In the genomic region with DNA sequence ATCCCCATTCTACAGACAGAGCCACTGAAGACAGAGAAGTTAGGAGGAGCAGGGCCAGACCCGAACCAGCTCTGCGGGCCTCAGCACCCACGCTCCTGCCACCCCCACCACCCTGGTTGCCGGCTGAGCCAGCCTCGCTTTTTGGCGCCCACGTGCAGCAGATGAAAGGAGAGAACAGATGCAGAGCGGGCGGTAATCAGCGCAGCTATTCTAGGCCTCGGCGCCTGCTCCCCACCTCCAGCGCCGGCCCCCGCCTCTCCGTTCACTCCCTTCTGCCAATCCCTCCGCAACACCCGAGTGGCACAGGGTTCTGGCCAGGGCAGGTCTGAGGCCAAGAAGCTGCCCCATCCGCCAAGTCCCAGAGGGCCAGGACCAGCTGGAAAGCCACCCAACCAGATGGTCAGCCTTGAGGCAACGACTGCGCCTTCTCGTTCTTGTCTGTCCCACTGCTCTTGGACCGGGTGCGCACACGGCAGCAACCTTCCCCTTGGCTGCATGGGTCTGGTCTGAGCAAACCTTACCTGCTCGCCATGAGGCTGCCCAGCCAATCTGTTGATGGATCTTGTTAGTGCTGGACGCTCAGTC, we compare ENCODE assay signal across 21 cellular contexts.
"Had no signal": no experiment of that assay in that cellular context is flagged by ENCODE, and none has a peak within 500 bp of the region (broad histone marks: within the 10 kb centered on the region; RNA-seq: fewer than 3 reads in every experiment).

No MANE protein-coding gene starts in this region.

- H3K27ac ChIP-seq: pancreas, thyroid gland had no signal

- H3K4me1 ChIP-seq: pancreas, thyroid gland had no signal

- ATAC-seq: activated CD8-positive, alpha-beta T cell treated with anti-CD3 and anti-CD28 coated beads for 36 hours; activated T-helper 17 cell treated with anti-CD3 and anti-CD28 coated beads, Interleukin-2, amount 50 U/mL, for 72 hours; effector memory CD8-positive, alpha-beta T cell; naive thymus-derived CD4-positive, alpha-beta T cell; pancreas had no signal

- H3K4me1 Mint-ChIP-seq: activated B cell treated with CpG ODN at 0.5 μM for 24 hours had no signal

- DNase-seq: activated B cell treated with CpG ODN at 0.5 μM for 24 hours; activated CD4-positive, alpha-beta T cell treated with anti-CD3 and anti-CD28 coated beads for 4 hours; activated CD8-positive, alpha-beta T cell treated with anti-CD3 and anti-CD28 coated beads for 36 hours; activated naive CD4-positive, alpha-beta T cell; activated T-cell treated with anti-CD3 and anti-CD28 coated beads, Interleukin-2, amount 50 U/mL, for 1 hour; aorta; dermis blood vessel endothelial cell; effector memory CD8-positive, alpha-beta T cell; foreskin fibroblast; kidney; naive thymus-derived CD4-positive, alpha-beta T cell; pancreas; stimulated activated CD4-positive, alpha-beta T cell treated with anti-CD3 and anti-CD28 coated beads, Interleukin-12 subunit alpha, Interleukin-12 subunit beta, amount 100 ng/mL, for 4 hours; stimulated activated CD4-positive, alpha-beta T cell treated with anti-CD3 and anti-CD28 coated beads, Interleukin-1b, Interleukin-23, amount 100 ng/mL, for 48 hours; stimulated activated CD8-positive, alpha-beta memory T cell treated with anti-CD3 and anti-CD28 coated beads, Interleukin-4, amount 100 ng/mL, for 48 hours; stimulated activated naive CD4-positive, alpha-beta T cell; T-helper 1 cell; T-helper 9 cell; thyroid gland had no signal

- H3K9me3 ChIP-seq: pancreas, thyroid gland had no signal

- H3K27me3 Mint-ChIP-seq: activated B cell treated with CpG ODN at 0.5 μM for 24 hours; activated CD8-positive, alpha-beta T cell treated with anti-CD3 and anti-CD28 coated beads for 36 hours; activated T-helper 17 cell treated with anti-CD3 and anti-CD28 coated beads, Interleukin-2, amount 50 U/mL, for 72 hours; effector memory CD8-positive, alpha-beta T cell; memory B cell; naive thymus-derived CD4-positive, alpha-beta T cell had no signal

- H3K4me3 Mint-ChIP-seq: activated B cell treated with CpG ODN at 0.5 μM for 24 hours; activated CD8-positive, alpha-beta T cell treated with anti-CD3 and anti-CD28 coated beads for 36 hours; activated T-helper 17 cell treated with anti-CD3 and anti-CD28 coated beads, Interleukin-2, amount 50 U/mL, for 72 hours; memory B cell; naive thymus-derived CD4-positive, alpha-beta T cell had no signal

- H3K27me3 ChIP-seq: pancreas, thyroid gland had no signal

- H3K9me3 Mint-ChIP-seq: activated B cell treated with CpG ODN at 0.5 μM for 24 hours; activated CD8-positive, alpha-beta T cell treated with anti-CD3 and anti-CD28 coated beads for 36 hours; activated T-helper 17 cell treated with anti-CD3 and anti-CD28 coated beads, Interleukin-2, amount 50 U/mL, for 72 hours; effector memory CD8-positive, alpha-beta T cell; memory B cell; naive thymus-derived CD4-positive, alpha-beta T cell had no signal

- H3K4me3 ChIP-seq: pancreas, thyroid gland had no signal

- H3K27ac Mint-ChIP-seq: activated B cell treated with CpG ODN at 0.5 μM for 24 hours; activated CD8-positive, alpha-beta T cell treated with anti-CD3 and anti-CD28 coated beads for 36 hours; activated T-helper 17 cell treated with anti-CD3 and anti-CD28 coated beads, Interleukin-2, amount 50 U/mL, for 72 hours; memory B cell had no signal
